Comparison of ENCODE assay signal across 21 cellular contexts in genomic region chrX:35006361-35006760, GRCh38.
DNase-seq lines count a peak whose midpoint lies in the region; ATAC-seq, FAIRE-seq and TF ChIP-seq lines count a peak whose summit lies in the region.
"Had no signal": no experiment of that assay in that cellular context is flagged by ENCODE, and none has a peak within 500 bp of the region (broad histone marks: within the 10 kb centered on the region; RNA-seq: fewer than 3 reads in every experiment).

No MANE protein-coding gene starts in this region.

- H2AFZ ChIP-seq in astrocyte (ENCODE audit: low read depth, low read length): no peak overlapping the region
- H2AFZ ChIP-seq in mesenchymal stem cell (ENCODE audit: low read depth, low read length): no peak overlapping the region
- H2AFZ ChIP-seq: GM23338 had no signal

- no peak overlapping the region for H2BK15ac ChIP-seq in mesenchymal stem cell (ENCODE audit: low read depth, poor library complexity, severe bottlenecking)

- H3K36me3 Mint-ChIP-seq in astrocyte (ENCODE audit: low read depth, unreplicated experiment): no peaks in the 10 kb centered on the region
- H3K36me3 Mint-ChIP-seq: CD4-positive, alpha-beta memory T cell had no signal

- no peak overlapping the region for H2AK5ac ChIP-seq in mesenchymal stem cell (ENCODE audit: low read length, severe bottlenecking)

- H3K4ac ChIP-seq in mesenchymal stem cell (ENCODE audit: low read depth in 1 of 2, low read length in 2 of 2): no peak overlapping the region

- H4K91ac ChIP-seq in mesenchymal stem cell (ENCODE audit: low read length): no peak overlapping the region

- no peaks in the 10 kb centered on the region for H3K27me3 Mint-ChIP-seq in astrocyte (ENCODE audit: low read depth, unreplicated experiment)
- H3K27me3 Mint-ChIP-seq: CD4-positive, alpha-beta memory T cell had no signal

- no peak overlapping the region for H3K4me2 ChIP-seq in astrocyte (ENCODE audit: low read length)
- H3K4me2 ChIP-seq in mesenchymal stem cell (ENCODE audit: low read length, poor library complexity, severe bottlenecking): no peak overlapping the region
- H3K4me2 ChIP-seq: GM23338 had no signal

- H3K79me1 ChIP-seq in mesenchymal stem cell (replicated peaks; ENCODE audit: low read length, poor library complexity, severe bottlenecking): no peaks in the 10 kb centered on the region

- H2BK5ac ChIP-seq in mesenchymal stem cell (ENCODE audit: low read depth, low read length, poor library complexity, severe bottlenecking): no peak overlapping the region

- H3K4me3 Mint-ChIP-seq in astrocyte (ENCODE audit: unreplicated experiment): no peak overlapping the region
- H3K4me3 Mint-ChIP-seq: GM23338, H9 had no signal

- H4K8ac ChIP-seq in mesenchymal stem cell (ENCODE audit: low read length): no peak overlapping the region

- H3K23ac ChIP-seq in mesenchymal stem cell (ENCODE audit: low read length in 2 of 2): no peak overlapping the region

- no peaks in the 10 kb centered on the region for H3K9me3 ChIP-seq in astrocyte (ENCODE audit: insufficient read depth, low read depth, low read length)
- no peaks in the 10 kb centered on the region for H3K9me3 ChIP-seq in mesenchymal stem cell (ENCODE audit: control insufficient read depth, low read length)
- H3K9me3 ChIP-seq in right cardiac atrium (ENCODE audit: control insufficient read depth, low read length): no peaks in the 10 kb centered on the region

- H3K79me2 ChIP-seq in astrocyte (ENCODE audit: insufficient read depth, low read length): no peaks in the 10 kb centered on the region

- FAIRE-seq in HTR-8/SVneo (lab: Jason Lieb, UNC): peak; percentile 58
- peak; percentile 67 for FAIRE-seq in astrocyte (lab: Jason Lieb, UNC)
- FAIRE-seq: GM12891, GM18507, GM19239 had no signal

- H4K20me1 ChIP-seq in astrocyte (ENCODE audit: insufficient read depth, low read length): no peaks in the 10 kb centered on the region

- H3K36me3 ChIP-seq in astrocyte (ENCODE audit: insufficient read depth, low read length) (no peaks in the 10 kb centered on the region), mesenchymal stem cell (ENCODE audit: control insufficient read depth in 1 of 2, insufficient read depth in 2 of 2, low read depth in 1 of 2, low read length in 2 of 2) (no peaks in the 10 kb centered on the region)

- H3K9ac ChIP-seq in astrocyte (ENCODE audit: low read length): no peak overlapping the region
- no peak overlapping the region for H3K9ac ChIP-seq in mesenchymal stem cell (ENCODE audit: low read length)

- no peaks in the 10 kb centered on the region for H3K9me3 Mint-ChIP-seq in astrocyte (ENCODE audit: unreplicated experiment)

- ATAC-seq in right cardiac atrium (no peak), GM18909 (IDR thresholded peaks at IDR 0.05; ENCODE audit: poor library complexity, unreplicated experiment) (no peak), Right ventricle myocardium superior (ENCODE audit: poor library complexity) (no peak)
- ATAC-seq: GM23338, HCT116 had no signal

- H3K4me1 ChIP-seq in astrocyte (ENCODE audit: insufficient read depth, low read length) (no peaks in the 10 kb centered on the region), mesenchymal stem cell (ENCODE audit: control insufficient read depth, insufficient read depth, low read depth, low read length) (no peaks in the 10 kb centered on the region), right cardiac atrium (ENCODE audit: control insufficient read depth, insufficient read depth, low read length) (no peaks in the 10 kb centered on the region)

- no peak overlapping the region for H3K14ac ChIP-seq in mesenchymal stem cell (ENCODE audit: low read length in 2 of 2)

- H3K27ac Mint-ChIP-seq in astrocyte (ENCODE audit: unreplicated experiment): no peak overlapping the region
- H3K27ac Mint-ChIP-seq: CD4-positive, alpha-beta memory T cell; GM23338; H9 had no signal

- TF ChIP-seq CTCF in astrocyte (IDR thresholded peaks at IDR 0.05; ENCODE audit: insufficient read depth, low read depth, low read length): no peak

- no peak overlapping the region for H2BK12ac ChIP-seq in mesenchymal stem cell (ENCODE audit: low read length in 2 of 2)

- H3K4me1 Mint-ChIP-seq in astrocyte (ENCODE audit: low read depth, unreplicated experiment): no peaks in the 10 kb centered on the region
- H3K4me1 Mint-ChIP-seq: CD4-positive, alpha-beta memory T cell; GM23338; H9 had no signal

- no peaks in the 10 kb centered on the region for H3K27me3 ChIP-seq in astrocyte (ENCODE audit: insufficient read depth, low read length)
- H3K27me3 ChIP-seq in mesenchymal stem cell (ENCODE audit: control insufficient read depth in 1 of 2, insufficient read depth in 1 of 2, low read length in 2 of 2): no peaks in the 10 kb centered on the region
- H3K27me3 ChIP-seq in right cardiac atrium (ENCODE audit: control insufficient read depth, insufficient read depth): no peaks in the 10 kb centered on the region

- H3K4me3 ChIP-seq in astrocyte (ENCODE audit: insufficient read depth, low read depth, low read length): no peak overlapping the region
- H3K4me3 ChIP-seq in mesenchymal stem cell (ENCODE audit: insufficient read depth in 1 of 2, low read depth in 1 of 2, low read length in 2 of 2): no peak overlapping the region
- H3K4me3 ChIP-seq in right cardiac atrium (ENCODE audit: low read length): no peak overlapping the region
- H3K4me3 ChIP-seq: GM23338 had no signal

- DNase-seq in HTR-8/SVneo (ENCODE audit: insufficient read length, low spot score) (no peak), astrocyte (ENCODE audit: low read depth) (no peak), fibroblast of gingiva (ENCODE audit: low read depth) (peak; percentile 0), mesenchymal stem cell (peak; percentile 3), right cardiac atrium (no peak), T-helper 9 cell (no peak), Right ventricle myocardium superior (no peak)
- DNase-seq: C1 segment of cervical spinal cord; Calu3; CD4-positive, alpha-beta memory T cell; COR-L47; DMS53; DMS79 treated with DMSO at 0.1 percent for 48 hours; GF-D8; H9 had no signal

- no peak overlapping the region for H3K27ac ChIP-seq in astrocyte (ENCODE audit: low read depth, low read length)
- no peak overlapping the region for H3K27ac ChIP-seq in mesenchymal stem cell (ENCODE audit: low read length, poor library complexity, severe bottlenecking)
- no peak overlapping the region for H3K27ac ChIP-seq in right cardiac atrium (ENCODE audit: low read length)

- WGBS in mesenchymal stem cell: no CpG with 5 or more reads among the region's 2 CpGs
- 68% methylated on average over 2 of the region's 2 CpGs for WGBS in right cardiac atrium

- H2BK120ac ChIP-seq in mesenchymal stem cell (ENCODE audit: low read depth, low read length): no peak overlapping the region

- no peak overlapping the region for H3K18ac ChIP-seq in mesenchymal stem cell (ENCODE audit: low read depth in 1 of 2, low read length in 2 of 2)

- intact Hi-C loops in right cardiac atrium (cut with DNase I): no loop called here
- intact Hi-C loops in Right ventricle myocardium superior (cut with DNase I): no loop called here

Comparison
In these comparisons a context has a peak if more than half of its experiments do, and no peak if none do; other contexts are left out.
1. DNase-seq: peak in fibroblast of gingiva (single experiment) and mesenchymal stem cell (single experiment); none in HTR-8/SVneo (single experiment), astrocyte (single experiment), right cardiac atrium (0 of 3), T-helper 9 cell (single experiment) and Right ventricle myocardium superior (single experiment).